ENCODE assay signal across 8 cellular contexts in the genomic region with DNA sequence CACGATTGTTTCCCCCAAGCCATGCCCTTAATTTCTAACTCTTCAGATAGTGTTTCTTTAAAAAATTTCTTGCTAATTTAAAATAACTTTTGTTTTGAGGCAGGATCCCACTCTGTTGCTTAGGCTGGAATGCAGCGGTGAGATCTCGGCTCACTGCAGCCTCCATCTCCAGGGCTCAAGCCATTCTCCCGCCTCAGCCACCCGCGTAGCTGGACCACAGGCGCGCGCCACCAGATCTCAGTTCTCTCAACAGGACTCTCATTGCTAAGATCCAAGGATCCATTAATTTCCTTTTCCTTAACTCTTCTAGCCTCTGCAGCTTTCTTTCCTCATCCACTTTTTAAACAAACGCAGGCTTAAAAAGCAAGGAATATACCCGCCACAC. TPM values are rescaled to one million over a fixed set of nuclear protein-coding genes. Genes with fewer than 3 reads are reported as not detected.
A peak's percentile ranks its signal among the peaks of the same experiment; 100 is the strongest.
DNase-seq lines count a peak whose midpoint lies in the region; ATAC-seq, FAIRE-seq and TF ChIP-seq lines count a peak whose summit lies in the region.

No MANE protein-coding gene starts in this region.

- H3K79me2 ChIP-seq in HepG2 (ENCODE audit: insufficient read depth, low read length): peaks cover 48% of the 10 kb centered on the region

- BruUV-seq in HepG2 (replicated peaks; lab: Mats Ljungman, UMichigan): no TSS peak

- peaks cover 35% of the 10 kb centered on the region for H4K20me1 ChIP-seq in HepG2 (ENCODE audit: insufficient read depth, low read length)

- H3K4me2 ChIP-seq in HepG2 (ENCODE audit: low read depth, low read length): peak overlapping the region; percentile 72

- CTCF ChIA-PET in HepG2 (lab: Yijun Ruan, JAX; ENCODE audit: low intra/inter-chr PET ratio, low total read pairs): no interaction called here

- whole genome bisulfite sequencing in HepG2 (ENCODE audit: low lambda C conversion rate): 2% methylated on average over 11 of the region's 11 CpGs
- WGBS in tibial nerve, 2 donors: 0 to 1% methylated on average over 11 of the region's 11 CpGs

- H3K27me3 ChIP-seq in HepG2 (ENCODE audit: control insufficient read depth in 1 of 2, insufficient read depth in 2 of 2, low read length in 2 of 2): no peaks in the 10 kb centered on the region; a peak in 1 of 5 replicates
- H3K27me3 ChIP-seq in tibial nerve: no peaks in the 10 kb centered on the region

- H3K9ac ChIP-seq in HepG2 (ENCODE audit: insufficient read depth, low read depth, low read length): peak overlapping the region; percentile 91

- POLR2A ChIA-PET in HepG2 (lab: Yijun Ruan, JAX): interaction anchor here (0.7 to 1.7 kb wide), 26 partner anchors 9 to 345 kb away, joined by 3 to 114 read pairs (median 4); a partner anchor contains a TSS

- H3K36me3 ChIP-seq in HepG2 (replicated peaks in 1 of 2; ENCODE audit: control insufficient read depth in 1 of 2, insufficient read depth in 2 of 2, low read length in 2 of 2) (peaks cover 0 to 8% of the 10 kb centered on the region in 2 experiments; a peak in 1 of 5 replicates), tibial nerve (peaks cover 0 to 11% (median 0%) of the 10 kb centered on the region in 3 donors)

- DNase-seq in AG09309 (ENCODE audit: low read depth): no peak
- no peak for DNase-seq in astrocyte of the spinal cord (ENCODE audit: low read depth, low spot score)
- DNase-seq in HepG2 (ENCODE audit: low spot score): no peak
- DNase-seq in tibial nerve (ENCODE audit: low spot score in 2 of 2): no peak
- no peak for DNase-seq in C1 segment of cervical spinal cord (lab: John Stamatoyannopoulos, UW)
- DNase-seq in stimulated activated CD4-positive, alpha-beta T cell treated with anti-CD3 and anti-CD28 coated beads, Interleukin-4, amount 100 ng/mL, for 24 hours: no peak

- H2AFZ ChIP-seq in HepG2 (ENCODE audit: low read length): peak overlapping the region; percentile 71

- H3K9me3 ChIP-seq in HepG2 (ENCODE audit: low read length) (no peaks in the 10 kb centered on the region), tibial nerve (no peaks in the 10 kb centered on the region)

- peak overlapping the region; percentile 90 for H3K27ac ChIP-seq in HepG2 (ENCODE audit: extremely low read length, insufficient read depth, low read length)
- peak overlapping the region; percentile 81 to 99 (median 96) for H3K27ac ChIP-seq in tibial nerve

- in situ Hi-C loops in astrocyte of the spinal cord (cut with HindIII; ENCODE audit: low sequenced_read_pairs): no loop called here
- in situ Hi-C loops in HepG2 (cut with HindIII; ENCODE audit: extremely low pct_ligation_motif_present, low pct_unique_long_range_greater_than_20kb): loop anchor here (5.0 kb wide), 1 partner anchor 41 kb away; a partner anchor contains a TSS

- H3K4me3 ChIP-seq in AG09309 (ENCODE audit: control insufficient read depth, low read depth, low read length) (peak overlapping the region; percentile 91), astrocyte of the spinal cord (ENCODE audit: low read depth, low read length) (peak overlapping the region; percentile 78), HepG2 (replicated peaks in 1 of 3; ENCODE audit: insufficient read depth in 1 of 3, low read depth in 2 of 3, low read length in 3 of 3) (peak overlapping the region; percentile 85 to 93 (median 93)), tibial nerve (peak overlapping the region; percentile 65 to 99 (median 92))

- no peak for TF ChIP-seq POLR2A in HepG2 (IDR thresholded peaks at IDR 0.05; ENCODE audit: insufficient read depth in 1 of 2, low read depth in 2 of 2, low read length in 2 of 2)
- no peak for TF ChIP-seq POLR2A in tibial nerve (IDR thresholded peaks at IDR 0.05)

- no peak for TF ChIP-seq CTCF in AG09309 (IDR thresholded peaks at IDR 0.05; ENCODE audit: control insufficient read depth, insufficient read depth, low read depth, low read length, missing control alignments)
- no peak for TF ChIP-seq CTCF in astrocyte of the spinal cord (IDR thresholded peaks at IDR 0.05; ENCODE audit: low read depth, low read length)
- TF ChIP-seq CTCF in HepG2 (CRISPR knock-in tag; IDR thresholded peaks at IDR 0.05): no peak
- TF ChIP-seq CTCF in tibial nerve (IDR thresholded peaks at IDR 0.05): peak in 1 of 5 experiments; percentile 47

- TF ChIP-seq EP300 in HepG2 (IDR thresholded peaks at IDR 0.05; ENCODE audit: low read depth in 2 of 2, low read length in 2 of 2) (no peak), HepG2 (CRISPR knock-in tag; IDR thresholded peaks at IDR 0.05; ENCODE audit: borderline replicate concordance) (no peak), tibial nerve (IDR thresholded peaks at IDR 0.05) (no peak)

- FAIRE-seq in HepG2 (lab: Jason Lieb, UNC): no peak

- peak; percentile 46 for ATAC-seq in GM19463 (IDR thresholded peaks at IDR 0.05; ENCODE audit: unreplicated experiment)
- ATAC-seq in HG03460 (IDR thresholded peaks at IDR 0.05; ENCODE audit: unreplicated experiment): peak; percentile 42
- ATAC-seq in HepG2: peak; percentile 65

- H3K4me1 ChIP-seq in HepG2 (ENCODE audit: insufficient read depth, low read length): peaks cover 32% of the 10 kb centered on the region
- H3K4me1 ChIP-seq in tibial nerve: peaks cover 0 to 37% (median 23%) of the 10 kb centered on the region in 4 donors

- no peak for TF ChIP-seq RAD21 in HepG2 (CRISPR knock-in tag; IDR thresholded peaks at IDR 0.05)

- intact Hi-C loops in HepG2 (cut with micrococcal nuclease; ENCODE audit: unreplicated experiment): loop anchor here (1.0 kb wide), 1 partner anchor 41 kb away; no protein-coding TSS in a partner anchor

RNA-seq across cellular contexts. Expression of a gene that starts 0.3 kb away (rescaled TPM):
- total RNA-seq in HepG2 (2016; rRNA removed; fragmentation: Illumina TruSeq; extraction: Trizol) (31.3 and 37.0 TPM in 2 replicates), tibial nerve (10 to 100 TPM; 18.6 to 40.8 (median 37.2) TPM)
- total RNA-seq in HepG2 (2016; cell fraction: cytosol; rRNA removed; fragmentation: Illumina TruSeq; extraction: Trizol; ENCODE audit: low read depth): 8.3 and 9.8 TPM in 2 replicates
- 31.5 and 35.3 TPM in 2 replicates for total RNA-seq in HepG2 (2016; cell fraction: insoluble cytoplasmic fraction; rRNA removed; fragmentation: Illumina TruSeq; extraction: Trizol)
- 11.6 and 12.4 TPM in 2 replicates for total RNA-seq in HepG2 (2016; cell fraction: membrane; rRNA removed; fragmentation: Illumina TruSeq; extraction: Trizol)
- 49.0 and 52.1 TPM in 2 replicates for total RNA-seq in HepG2 (2016; cell fraction: nucleus; rRNA removed; fragmentation: Illumina TruSeq; extraction: Trizol)
- polyA plus RNA-seq in HepG2 (2011; rRNA removed): 18.0 and 23.1 TPM in 2 replicates
- 6.8 and 9.6 TPM in 2 replicates for polyA plus RNA-seq in HepG2 (2011; cell fraction: cytosol; rRNA removed)
- 43.3 and 55.5 TPM in 2 replicates for polyA plus RNA-seq in HepG2 (2011; cell fraction: nucleus; rRNA removed)
- polyA plus RNA-seq in HepG2 (2012): 11.6 and 17.1 TPM in 2 replicates
- polyA plus RNA-seq in HepG2 (2016; cell fraction: cytosol; fragmentation: Illumina TruSeq; extraction: Trizol; ENCODE audit: low read depth): 1.0 and 1.4 TPM in 2 replicates
- polyA plus RNA-seq in HepG2 (2016; cell fraction: insoluble cytoplasmic fraction; fragmentation: Illumina TruSeq; extraction: Trizol; ENCODE audit: low read depth): 27.1 and 28.5 TPM in 2 replicates
- polyA plus RNA-seq in HepG2 (2016; cell fraction: membrane; fragmentation: Illumina TruSeq; extraction: Trizol; ENCODE audit: low read depth): 2.1 and 2.8 TPM in 2 replicates
- polyA plus RNA-seq in HepG2 (2016; cell fraction: nucleus; fragmentation: Illumina TruSeq; extraction: Trizol; ENCODE audit: insufficient read depth, low read depth): 64.6 and 73.7 TPM in 2 replicates
- 19.9 and 28.6 TPM in 2 replicates for polyA minus RNA-seq in HepG2 (2011; rRNA and poly(A)+ RNA removed; ENCODE audit: low replicate concordance)
- polyA minus RNA-seq in HepG2 (2011; cell fraction: cytosol; rRNA and poly(A)+ RNA removed): 7.9 and 9.3 TPM in 2 replicates
- 90.1 and 95.1 TPM in 2 replicates for polyA minus RNA-seq in HepG2 (2011; cell fraction: nucleus; rRNA and poly(A)+ RNA removed)

RNA-seq across cellular contexts. Expression of a gene that starts 42.3 kb away (rescaled TPM):
- 50.1 and 68.3 TPM in 2 replicates for total RNA-seq in HepG2 (2016; rRNA removed; fragmentation: Illumina TruSeq; extraction: Trizol)
- 25.7 and 26.9 TPM in 2 replicates for total RNA-seq in HepG2 (2016; cell fraction: cytosol; rRNA removed; fragmentation: Illumina TruSeq; extraction: Trizol; ENCODE audit: low read depth)
- 51.7 and 81.8 TPM in 2 replicates for total RNA-seq in HepG2 (2016; cell fraction: insoluble cytoplasmic fraction; rRNA removed; fragmentation: Illumina TruSeq; extraction: Trizol)
- 18.4 and 20.7 TPM in 2 replicates for total RNA-seq in HepG2 (2016; cell fraction: membrane; rRNA removed; fragmentation: Illumina TruSeq; extraction: Trizol)
- 25.8 and 27.7 TPM in 2 replicates for total RNA-seq in HepG2 (2016; cell fraction: nucleus; rRNA removed; fragmentation: Illumina TruSeq; extraction: Trizol)
- 36.1 and 42.7 TPM in 2 replicates for polyA plus RNA-seq in HepG2 (2011; rRNA removed)
- polyA plus RNA-seq in HepG2 (2011; cell fraction: cytosol; rRNA removed): 17.5 and 31.2 TPM in 2 replicates
- 16.4 and 20.9 TPM in 2 replicates for polyA plus RNA-seq in HepG2 (2011; cell fraction: nucleus; rRNA removed)
- 50.3 and 62.2 TPM in 2 replicates for polyA plus RNA-seq in HepG2 (2012)
- 4.0 TPM in 2 replicates for polyA plus RNA-seq in HepG2 (2016; cell fraction: cytosol; fragmentation: Illumina TruSeq; extraction: Trizol; ENCODE audit: low read depth)
- polyA plus RNA-seq in HepG2 (2016; cell fraction: insoluble cytoplasmic fraction; fragmentation: Illumina TruSeq; extraction: Trizol; ENCODE audit: low read depth): 54.3 and 55.1 TPM in 2 replicates
- 7.4 and 7.6 TPM in 2 replicates for polyA plus RNA-seq in HepG2 (2016; cell fraction: membrane; fragmentation: Illumina TruSeq; extraction: Trizol; ENCODE audit: low read depth)
- polyA plus RNA-seq in HepG2 (2016; cell fraction: nucleus; fragmentation: Illumina TruSeq; extraction: Trizol; ENCODE audit: insufficient read depth, low read depth): 29.7 and 38.5 TPM in 2 replicates
- polyA minus RNA-seq in HepG2 (2011; rRNA and poly(A)+ RNA removed; ENCODE audit: low replicate concordance): 12.3 and 13.3 TPM in 2 replicates
- 33.1 and 37.5 TPM in 2 replicates for polyA minus RNA-seq in HepG2 (2011; cell fraction: cytosol; rRNA and poly(A)+ RNA removed)
- polyA minus RNA-seq in HepG2 (2011; cell fraction: nucleus; rRNA and poly(A)+ RNA removed): 40.4 and 47.0 TPM in 2 replicates
- total RNA-seq in tibial nerve: 10 to 100 TPM; 23.4 to 43.1 (median 37.1) TPM

RNA-seq across cellular contexts. Expression of a gene that starts 42.5 kb away (rescaled TPM):
- total RNA-seq in HepG2 (2016; rRNA removed; fragmentation: Illumina TruSeq; extraction: Trizol) (96.9 and 207 TPM in 2 replicates), tibial nerve (100 to 1,000 TPM; 106 to 166 (median 127) TPM)
- 320 and 373 TPM in 2 replicates for total RNA-seq in HepG2 (2016; cell fraction: cytosol; rRNA removed; fragmentation: Illumina TruSeq; extraction: Trizol; ENCODE audit: low read depth)
- 98.4 and 219 TPM in 2 replicates for total RNA-seq in HepG2 (2016; cell fraction: insoluble cytoplasmic fraction; rRNA removed; fragmentation: Illumina TruSeq; extraction: Trizol)
- total RNA-seq in HepG2 (2016; cell fraction: membrane; rRNA removed; fragmentation: Illumina TruSeq; extraction: Trizol): 240 and 274 TPM in 2 replicates
- 644 and 668 TPM in 2 replicates for total RNA-seq in HepG2 (2016; cell fraction: nucleus; rRNA removed; fragmentation: Illumina TruSeq; extraction: Trizol)
- 99.6 and 132 TPM in 2 replicates for polyA plus RNA-seq in HepG2 (2011; rRNA removed)
- polyA plus RNA-seq in HepG2 (2011; cell fraction: cytosol; rRNA removed): 31.0 and 42.4 TPM in 2 replicates
- polyA plus RNA-seq in HepG2 (2011; cell fraction: nucleus; rRNA removed): 212 and 272 TPM in 2 replicates
- 164 and 195 TPM in 2 replicates for polyA plus RNA-seq in HepG2 (2012)
- 299 and 310 TPM in 2 replicates for polyA plus RNA-seq in HepG2 (2016; cell fraction: cytosol; fragmentation: Illumina TruSeq; extraction: Trizol; ENCODE audit: low read depth)
- 128 and 141 TPM in 2 replicates for polyA plus RNA-seq in HepG2 (2016; cell fraction: insoluble cytoplasmic fraction; fragmentation: Illumina TruSeq; extraction: Trizol; ENCODE audit: low read depth)
- polyA plus RNA-seq in HepG2 (2016; cell fraction: membrane; fragmentation: Illumina TruSeq; extraction: Trizol; ENCODE audit: low read depth): 203 and 217 TPM in 2 replicates
- polyA plus RNA-seq in HepG2 (2016; cell fraction: nucleus; fragmentation: Illumina TruSeq; extraction: Trizol; ENCODE audit: insufficient read depth, low read depth): 962 and 1,010 TPM in 2 replicates
- 44.5 and 146 TPM in 2 replicates for polyA minus RNA-seq in HepG2 (2011; rRNA and poly(A)+ RNA removed; ENCODE audit: low replicate concordance)
- 58.0 and 63.0 TPM in 2 replicates for polyA minus RNA-seq in HepG2 (2011; cell fraction: cytosol; rRNA and poly(A)+ RNA removed)
- 1,028 and 1,029 TPM in 2 replicates for polyA minus RNA-seq in HepG2 (2011; cell fraction: nucleus; rRNA and poly(A)+ RNA removed)
